Comparison of ENCODE assay signal across 8 cellular contexts in the genomic region with DNA sequence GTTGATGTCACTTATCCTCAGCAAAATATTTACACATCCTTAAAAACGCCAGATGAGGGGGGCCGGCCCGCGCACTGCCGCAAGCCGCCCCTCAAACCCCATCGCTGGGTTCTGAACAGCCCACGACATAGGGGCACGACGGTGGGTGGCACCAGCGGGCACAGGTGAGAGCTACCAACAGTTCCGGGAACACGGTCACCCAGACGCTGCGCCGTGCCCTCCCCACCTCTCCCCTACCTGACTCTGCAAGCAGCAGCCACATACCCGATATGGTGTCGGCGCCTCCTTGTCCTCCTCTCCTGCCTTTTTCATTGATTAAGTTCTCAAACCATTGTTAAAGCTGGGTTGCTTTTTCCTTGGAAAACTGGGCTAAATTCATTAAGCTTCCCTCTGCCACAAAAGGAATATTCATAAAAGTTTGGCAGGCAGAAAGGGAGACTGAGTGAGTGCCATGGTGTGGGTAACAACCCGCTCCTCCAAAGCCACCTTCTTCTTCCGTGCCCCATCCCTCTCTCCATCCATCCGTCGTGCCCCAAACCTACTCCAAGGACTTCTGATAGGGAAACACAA. TPM values are rescaled to one million over a fixed set of nuclear protein-coding genes. Genes with fewer than 3 reads are reported as not detected.
DNase-seq lines count a peak whose midpoint lies in the region; ATAC-seq and TF ChIP-seq lines count a peak whose summit lies in the region.

No MANE protein-coding gene starts in this region.

- no peaks in the 10 kb centered on the region for H3K9me3 ChIP-seq in heart right ventricle

- intact Hi-C loops in heart right ventricle (cut with DNase I), result loop anchor here in 3 of 10 donors (2.0 to 10.0 kb wide), 3 partner anchors 42 to 47 kb away; no protein-coding TSS in a partner anchor

- no peaks in the 10 kb centered on the region for H3K36me3 ChIP-seq in H7 (replicated peaks; ENCODE audit: control insufficient read depth, insufficient read depth, low read length)
- H3K36me3 ChIP-seq in heart right ventricle, result no peaks in the 10 kb centered on the region

- peak; percentile 62 for DNase-seq in H7
- peak; percentile 13 for DNase-seq in SK-N-DZ (ENCODE audit: low spot score)
- DNase-seq in heart right ventricle, result no peak
- DNase-seq in retinal pigment epithelial cell (ENCODE audit: low read depth), result no peak
- DNase-seq in RPMI8226, result no peak
- DNase-seq in SKM-1 treated with dmso at 0.1 percent for 144 hours (lab: John Stamatoyannopoulos, UW; ENCODE audit: unreplicated experiment), result no peak

- TF ChIP-seq CTCF in heart right ventricle (IDR thresholded peaks at IDR 0.05) (no peak), retinal pigment epithelial cell (conservative IDR thresholded peaks at IDR 0.05; ENCODE audit: low read depth, low read length) (no peak)

- peaks cover 0 to 24% (median 4%) of the 10 kb centered on the region in 9 donors for H3K4me1 ChIP-seq in heart right ventricle

- H3K27me3 ChIP-seq in H7 (ENCODE audit: control insufficient read depth, insufficient read depth, low read length) (peaks cover 59% of the 10 kb centered on the region), heart right ventricle (peaks cover 0 to 79% (median 0%) of the 10 kb centered on the region in 7 donors)

- H3K4me3 ChIP-seq in H7 (ENCODE audit: insufficient read depth, low read depth, low read length), result peak overlapping the region; percentile 46
- H3K4me3 ChIP-seq in heart right ventricle, result peak overlapping the region; percentile 35 to 78 (median 70)
- H3K4me3 ChIP-seq in retinal pigment epithelial cell (ENCODE audit: low read length), result peak overlapping the region; percentile 25

- H3K27ac ChIP-seq in heart right ventricle, result peak overlapping the region in 6 of 10 donors; percentile 71 to 81 (median 76)

- WGBS in heart right ventricle, 2 donors, result 1% methylated on average over 23 of the region's 23 CpGs

- ATAC-seq in heart right ventricle (peak in 6 of 8 donors; percentile 18 to 63 (median 56)), HG03460 (IDR thresholded peaks at IDR 0.05; ENCODE audit: unreplicated experiment) (no peak), GM21360 (IDR thresholded peaks at IDR 0.05; ENCODE audit: unreplicated experiment) (no peak)

RNA-seq across cellular contexts. Expression of a gene that starts 1.4 kb away (rescaled TPM):
- 0.18 and 0.38 TPM in 2 replicates for total RNA-seq in H7 (2014; rRNA removed; shearing (Covaris generic))
- 3.7 and 4.2 TPM in 2 replicates for polyA plus RNA-seq in SK-N-DZ (2014; cell fraction: cytosol; rRNA removed)
- polyA plus RNA-seq in SK-N-DZ (2014; cell fraction: nucleus; rRNA removed), result 0.43 and 1.7 TPM in 2 replicates
- total RNA-seq in heart right ventricle, result 10 to 100 TPM; 15.5 to 25.3 (median 20.6) TPM
- 10 to 100 TPM; 18.7 to 23.2 TPM for polyA plus RNA-seq in heart right ventricle

Comparison
In these comparisons a context has a peak if more than half of its experiments do, and no peak if none do; other contexts are left out.
1. DNase-seq: peak in H7 (single experiment) and SK-N-DZ (single experiment); none in heart right ventricle (0 of 2), retinal pigment epithelial cell (single experiment), RPMI8226 (single experiment) and SKM-1 treated with dmso at 0.1 percent for 144 hours (single experiment).
2. ATAC-seq: peak in heart right ventricle (6 of 8); none in HG03460 (single experiment) and GM21360 (single experiment).
3. RNA of a gene that starts 1.4 kb away (total RNA-seq): 15.5 to 25.3 TPM in heart right ventricle; 0.18 to 0.38 TPM in H7; every median in the first group is over 10 times any median in the second.
4. Peak in every context shown above with its lines, with median percentiles within 50 percentile points of each other: H3K4me3 ChIP-seq.